8 cellular contexts compared by ENCODE assay signal in the genomic region with DNA sequence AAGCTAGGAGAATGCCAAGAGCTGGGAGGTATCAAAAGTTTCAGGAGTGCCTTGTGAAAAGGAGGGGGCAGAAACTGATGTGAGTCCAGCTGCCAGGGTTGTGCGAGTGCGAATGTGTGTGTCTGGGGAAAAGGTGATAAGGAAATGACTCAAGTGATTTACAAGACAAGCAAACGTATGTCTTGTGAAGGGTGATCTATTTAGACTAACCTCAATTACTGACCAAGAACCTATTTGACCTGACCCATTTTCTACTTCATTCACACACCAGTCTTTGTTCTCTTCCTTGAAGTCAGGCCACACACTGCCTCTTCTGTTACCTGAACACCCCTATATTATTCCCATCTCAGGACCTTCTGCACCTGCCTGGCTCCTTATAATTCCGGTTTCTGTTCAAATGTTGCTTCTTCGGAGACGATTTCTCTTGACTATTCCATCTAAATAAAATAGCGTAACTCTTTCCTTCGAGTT. TPM values are rescaled to one million over a fixed set of nuclear protein-coding genes. Genes with fewer than 3 reads are reported as not detected.
A peak's percentile ranks its signal among the peaks of the same experiment; 100 is the strongest.
DNase-seq lines count a peak whose midpoint lies in the region; ATAC-seq and TF ChIP-seq lines count a peak whose summit lies in the region.

No MANE protein-coding gene starts in this region.

- peaks cover 12% of the 10 kb centered on the region for H3K79me2 ChIP-seq in mesendoderm (ENCODE audit: control insufficient read depth, insufficient read depth, low read length)

- intact Hi-C loops in MCF 10A (cut with micrococcal nuclease) = no loop called here
- intact Hi-C loops in uterus (cut with DNase I; ENCODE audit: low total_unique reads) = no loop called here

- H3K27ac Mint-ChIP-seq in MCF 10A (ENCODE audit: low read depth, unreplicated experiment) = peak overlapping the region; percentile 85

- H3K27me3 Mint-ChIP-seq in MCF 10A (ENCODE audit: insufficient read depth, unreplicated experiment) = no peaks in the 10 kb centered on the region

- H3K27me3 ChIP-seq in mesendoderm (ENCODE audit: insufficient read depth, low read length, poor library complexity) = no peaks in the 10 kb centered on the region
- H3K27me3 ChIP-seq in uterus = no peaks in the 10 kb centered on the region

- ATAC-seq in HG02840 (IDR thresholded peaks at IDR 0.05; ENCODE audit: low FRiP score, unreplicated experiment) (no peak), HG03025 (IDR thresholded peaks at IDR 0.05; ENCODE audit: low FRiP score, unreplicated experiment) (no peak)

- POLR2A ChIA-PET in MCF 10A (lab: Yijun Ruan, JAX) = interaction anchor here (0.7 to 2.4 kb wide), 7 partner anchors 10 to 347 kb away, joined by 3 to 12 read pairs (median 3); partner anchors contain the start of gene VPS35L

- peaks cover 45% of the 10 kb centered on the region for H3K4me1 Mint-ChIP-seq in MCF 10A (ENCODE audit: insufficient read depth, unreplicated experiment)

- H2BK5ac ChIP-seq in mesendoderm (ENCODE audit: low read length) = no peak overlapping the region

- H2BK15ac ChIP-seq in mesendoderm (replicated peaks; ENCODE audit: low read depth) = no peak overlapping the region

- H3K27ac ChIP-seq in mesendoderm (ENCODE audit: low read depth, low read length) = no peak overlapping the region
- peak overlapping the region; percentile 83 to 95 for H3K27ac ChIP-seq in uterus

- no peak overlapping the region for H4K8ac ChIP-seq in mesendoderm (ENCODE audit: low read depth, low read length)

- H3K36me3 ChIP-seq in mesendoderm (ENCODE audit: control insufficient read depth, insufficient read depth, low read length) = no peaks in the 10 kb centered on the region
- H3K36me3 ChIP-seq in uterus = no peaks in the 10 kb centered on the region

- H3K18ac ChIP-seq in mesendoderm (ENCODE audit: low read length) = no peak overlapping the region

- no peaks in the 10 kb centered on the region for H3K9me3 ChIP-seq in uterus

- H4K5ac ChIP-seq in mesendoderm (ENCODE audit: low read length) = no peak overlapping the region

- TF ChIP-seq CTCF in GM10266 (IDR thresholded peaks at IDR 0.05; ENCODE audit: control insufficient read depth, insufficient read depth, low read depth, missing control alignments) = no peak
- TF ChIP-seq CTCF in NB4 (IDR thresholded peaks at IDR 0.05; ENCODE audit: low read depth, low read length) = no peak
- no peak for TF ChIP-seq CTCF in MCF 10A (IDR thresholded peaks at IDR 0.05; ENCODE audit: unreplicated experiment)
- no peak for TF ChIP-seq CTCF in uterus (IDR thresholded peaks at IDR 0.05)

- H3K4me3 Mint-ChIP-seq in MCF 10A (ENCODE audit: unreplicated experiment) = peak overlapping the region; percentile 87

- WGBS in mesendoderm (ENCODE audit: extremely low coverage, insufficient coverage, low lambda C conversion rate) = no CpG with 5 or more reads among the region's 8 CpGs

- peak; percentile 29 for DNase-seq in GM10266 (ENCODE audit: extremely low spot score)
- peak; percentile 47 for DNase-seq in NB4 (ENCODE audit: low read depth)
- peak; percentile 28 for DNase-seq in MCF 10A (ENCODE audit: unreplicated experiment)
- peak; percentile 4 for DNase-seq in mesendoderm
- DNase-seq in uterus = no peak
- DNase-seq in T1000 (lab: John Stamatoyannopoulos, UW) = no peak

- H2BK120ac ChIP-seq in mesendoderm (ENCODE audit: low read depth, low read length) = no peak overlapping the region

- peaks cover 10% of the 10 kb centered on the region for H3K79me1 ChIP-seq in mesendoderm (ENCODE audit: low read length)

- H3K9me3 Mint-ChIP-seq in MCF 10A (ENCODE audit: unreplicated experiment) = no peaks in the 10 kb centered on the region

- peak overlapping the region; percentile 93 for H3K56ac ChIP-seq in mesendoderm (ENCODE audit: low read length)

- H3K4me2 ChIP-seq in mesendoderm (ENCODE audit: low read length) = peak overlapping the region; percentile 97

- H3K23ac ChIP-seq in mesendoderm (ENCODE audit: low read length) = no peak overlapping the region

- H3K4me1 ChIP-seq in mesendoderm (ENCODE audit: control insufficient read depth, low read depth, low read length) (peaks cover 15% of the 10 kb centered on the region), uterus (peaks cover 0 to 3% of the 10 kb centered on the region in 2 donors)

- no peak overlapping the region for H2AK5ac ChIP-seq in mesendoderm (ENCODE audit: low read length)

- CTCF ChIA-PET in MCF 10A (lab: Yijun Ruan, JAX) = interaction anchor here (0.6 to 3.0 kb wide), 4 partner anchors 17 to 545 kb away, joined by 3 to 11 read pairs (median 4); no protein-coding TSS in a partner anchor

- peaks cover 27% of the 10 kb centered on the region for H3K36me3 Mint-ChIP-seq in MCF 10A (ENCODE audit: insufficient read depth, unreplicated experiment)

- TSS peak; percentile 38 for BruUV-seq in MCF 10A (replicated peaks; lab: Mats Ljungman, UMichigan)

- peak overlapping the region; percentile 89 for H3K9ac ChIP-seq in mesendoderm (ENCODE audit: low read length)

- TF ChIP-seq POLR2A in NB4 (IDR thresholded peaks at IDR 0.05; ENCODE audit: extremely low read depth, insufficient read length) (no peak), uterus (IDR thresholded peaks at IDR 0.05) (no peak)

- peak overlapping the region; percentile 87 for H3K4me3 ChIP-seq in NB4 (ENCODE audit: low read depth, low read length)
- H3K4me3 ChIP-seq in mesendoderm (ENCODE audit: low read length) = peak overlapping the region; percentile 33
- H3K4me3 ChIP-seq in uterus = peak overlapping the region; percentile 90 to 93

- no peak overlapping the region for H3K4ac ChIP-seq in mesendoderm (ENCODE audit: low read depth, low read length)

RNA-seq across cellular contexts. Expression of gene GDE1, which starts 1.0 kb away (rescaled TPM):
- total RNA-seq in MCF 10A (2022) (44.7 and 44.9 TPM in 2 replicates), uterus (10 to 100 TPM; 12.9 to 43.9 (median 35.6) TPM)
- polyA plus RNA-seq in mesendoderm (2013, experiment 1 of 2) = 39.6 TPM
- polyA plus RNA-seq in mesendoderm (2013, experiment 2 of 2) = 38.9 TPM

RNA-seq across cellular contexts. Expression of gene CCP110, which starts 2.8 kb away (rescaled TPM):
- total RNA-seq in MCF 10A (2022) (14.2 and 16.2 TPM in 2 replicates), uterus (10 to 100 TPM in 3 of 4 donors, 1 to 10 TPM in 1; 5.1 to 52.7 (median 24.5) TPM)
- 10.1 TPM for polyA plus RNA-seq in mesendoderm (2013, experiment 1 of 2)
- polyA plus RNA-seq in mesendoderm (2013, experiment 2 of 2) = 9.8 TPM

RNA-seq across cellular contexts. Expression of gene VPS35L, which starts 34.6 kb away (rescaled TPM):
- 50.2 and 55.5 TPM in 2 replicates for total RNA-seq in MCF 10A (2022)
- 29.5 TPM for polyA plus RNA-seq in mesendoderm (2013, experiment 1 of 2)
- polyA plus RNA-seq in mesendoderm (2013, experiment 2 of 2) = 30.1 TPM
- 100 to 1,000 TPM in 2 of 4 donors, 10 to 100 TPM in 2; 34.8 to 110 (median 88.2) TPM for total RNA-seq in uterus

Comparison
In these comparisons a context has a peak if more than half of its experiments do, and no peak if none do; other contexts are left out.
1. DNase-seq: peak in GM10266 (single experiment), NB4 (single experiment), MCF 10A (single experiment) and mesendoderm (single experiment); none in uterus (0 of 2) and T1000 (single experiment).
2. H3K4me3 ChIP-seq: peak in every context shown above with its lines; median percentile 92 in uterus; 87 in NB4; 33 in mesendoderm.